ENCODE assay signal across 21 cellular contexts in the genomic region with DNA sequence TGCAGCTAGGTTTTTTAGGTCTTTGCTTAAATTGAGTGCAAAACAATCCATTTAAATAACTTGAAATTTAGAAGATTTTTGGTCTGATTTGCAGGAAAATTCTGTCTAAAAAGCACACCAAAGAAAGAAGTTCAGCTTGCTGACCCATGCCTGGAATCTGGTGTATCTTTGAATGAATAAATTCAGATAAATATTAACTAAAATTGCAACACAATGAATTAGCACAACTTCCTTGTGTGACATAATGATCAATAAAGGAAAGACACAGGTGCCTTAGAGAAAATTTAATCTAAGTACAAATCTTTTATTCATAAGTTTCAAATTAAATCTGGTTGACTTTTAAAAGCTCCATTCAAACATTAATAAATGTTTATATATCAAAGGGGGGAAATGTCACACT.
A peak's percentile ranks its signal among the peaks of the same experiment; 100 is the strongest.
DNase-seq lines count a peak whose midpoint lies in the region; ATAC-seq, FAIRE-seq and TF ChIP-seq lines count a peak whose summit lies in the region.
"Had no signal": no experiment of that assay in that cellular context is flagged by ENCODE, and none has a peak within 500 bp of the region (broad histone marks: within the 10 kb centered on the region; RNA-seq: fewer than 3 reads in every experiment).

No MANE protein-coding gene starts in this region.

- peak overlapping the region in 2 of 4 donors; percentile 34 to 51 for H3K27ac ChIP-seq in pancreas
- H3K27ac ChIP-seq: BLaER1, C4-2B had no signal

- in situ Hi-C loops in ACHN (cut with HindIII; ENCODE audit: low pct_ligation_motif_present, low pct_unique_long_range_greater_than_20kb, low sequenced_read_pairs), result no loop called here

- no peak overlapping the region for H3K4me3 ChIP-seq in epithelial cell of proximal tubule (ENCODE audit: low read depth, low read length)
- no peak overlapping the region for H3K4me3 ChIP-seq in pancreas
- H3K4me3 ChIP-seq: BLaER1, HAP-1 had no signal

- no peak for FAIRE-seq in pancreas (lab: Jason Lieb, UNC)
- FAIRE-seq: D721Med, GM12891, H54 had no signal

- peak; percentile 58 to 75 (median 68) for ATAC-seq in pancreas
- ATAC-seq: CD8-positive, alpha-beta T cell had no signal

- TF ChIP-seq CTCF in epithelial cell of proximal tubule (conservative IDR thresholded peaks at IDR 0.05; ENCODE audit: low read depth, low read length) (no peak), pancreas (IDR thresholded peaks at IDR 0.05) (no peak)

- no peaks in the 10 kb centered on the region for H3K27me3 ChIP-seq in pancreas
- H3K27me3 ChIP-seq: BLaER1 had no signal

- H3K4me1 ChIP-seq in pancreas, result no peaks in the 10 kb centered on the region
- H3K4me1 ChIP-seq: BLaER1, HAP-1 had no signal

- no peaks in the 10 kb centered on the region for H3K36me3 ChIP-seq in pancreas
- H3K36me3 ChIP-seq: BLaER1, HAP-1 had no signal

- intact Hi-C loops in pancreas (cut with DNase I), result no loop called here

- peak; percentile 29 for DNase-seq in epithelial cell of proximal tubule (ENCODE audit: low read depth)
- DNase-seq in kidney tubule cell (ENCODE audit: low spot score), result peak; percentile 19
- DNase-seq in pancreas, result no peak
- DNase-seq in ACHN, result no peak
- DNase-seq in DMS79 treated with DMSO at 0.1 percent for 48 hours (lab: John Stamatoyannopoulos, UW), result no peak
- no peak for DNase-seq in stimulated activated CD4-positive, alpha-beta T cell treated with anti-CD3 and anti-CD28 coated beads, Interleukin-2, amount 100 ng/mL, for 24 hours
- no peak for DNase-seq in NCI-H1417 treated with DMSO at 0.1 percent for 48 hours (lab: John Stamatoyannopoulos, UW)
- DNase-seq: Caco-2; CD4-positive, CD25-positive, alpha-beta regulatory T cell; CD8-positive, alpha-beta T cell; DMS 273 treated with DMSO at 0.1 percent for 48 hours; DMS79; GF-D8; GOT3; HFFc6 had no signal

- no peaks in the 10 kb centered on the region for H3K9me3 ChIP-seq in pancreas
- H3K9me3 ChIP-seq: BLaER1, Caco-2, HAP-1 had no signal

Comparison
In these comparisons a context has a peak if more than half of its experiments do, and no peak if none do; other contexts are left out.
1. DNase-seq: peak in epithelial cell of proximal tubule (single experiment) and kidney tubule cell (single experiment); none in pancreas (0 of 6), ACHN (single experiment), DMS79 treated with DMSO at 0.1 percent for 48 hours (single experiment), stimulated activated CD4-positive, alpha-beta T cell treated with anti-CD3 and anti-CD28 coated beads, Interleukin-2, amount 100 ng/mL, for 24 hours (0 of 2) and NCI-H1417 treated with DMSO at 0.1 percent for 48 hours (single experiment).